Comparison of ENCODE assay signal across 27 cellular contexts in the genomic region with DNA sequence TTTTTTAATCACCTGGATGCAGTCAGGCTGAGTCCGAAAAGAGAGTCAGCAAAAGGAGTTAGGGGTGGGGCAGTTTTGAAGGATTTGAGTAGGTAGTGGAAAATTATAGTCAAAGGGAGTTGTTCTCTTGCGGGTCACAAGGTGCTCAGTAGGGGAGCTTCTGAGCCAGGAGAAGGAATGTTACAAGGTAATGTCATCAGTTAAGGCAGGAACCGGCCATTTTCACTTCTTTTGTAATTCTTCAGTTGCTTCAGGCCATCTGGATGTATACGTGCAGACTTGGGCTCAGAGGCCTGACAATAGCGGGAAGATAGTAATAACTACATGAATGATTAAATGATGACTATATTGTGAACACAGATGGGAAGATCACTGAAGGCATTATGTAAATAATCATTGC. TPM values are rescaled to one million over a fixed set of nuclear protein-coding genes. Genes with fewer than 3 reads are reported as not detected.
DNase-seq lines count a peak whose midpoint lies in the region; ATAC-seq, FAIRE-seq and TF ChIP-seq lines count a peak whose summit lies in the region.
"Had no signal": no experiment of that assay in that cellular context is flagged by ENCODE, and none has a peak within 500 bp of the region (broad histone marks: within the 10 kb centered on the region; RNA-seq: fewer than 3 reads in every experiment).

No MANE protein-coding gene starts in this region.

- H3K27me3 Mint-ChIP-seq in activated naive CD4-positive, alpha-beta T cell treated with anti-CD3 and anti-CD28 coated beads, Interleukin-2, amount 50 U/mL, for 24 hours = no peaks in the 10 kb centered on the region
- no peaks in the 10 kb centered on the region for H3K27me3 Mint-ChIP-seq in naive thymus-derived CD4-positive, alpha-beta T cell
- H3K27me3 Mint-ChIP-seq: activated CD4-positive, alpha-beta T cell treated with anti-CD3 and anti-CD28 coated beads, Interleukin-2, amount 10 ng/mL, durations not matched to agents 7 days and 5 days; activated CD8-positive, alpha-beta memory T cell treated with anti-CD3 and anti-CD28 coated beads, Interleukin-2, amount 10 ng/mL, durations not matched to agents 7 days and 5 days; CD4-positive, alpha-beta memory T cell; dendritic cell treated with granulocyte-macrophage colony-stimulating factor and Interleukin-4, amounts not matched to agents 40 ng/mL and 50 ng/mL, for 4 days; natural killer cell treated with Interleukin-12 subunit alpha and Interleukin-12 subunit beta and Interleukin-15 and Interleukin-18, amount 100 ng/mL, for 72 hours had no signal

- peaks cover 0 to 16% (median 3%) of the 10 kb centered on the region in 4 experiments; a peak in 3 of 8 replicates for H3K36me3 ChIP-seq in H1 (ENCODE audit: control insufficient read depth in 2 of 4, insufficient read depth in 4 of 4, low read length in 3 of 4)
- H3K36me3 ChIP-seq in naive thymus-derived CD4-positive, alpha-beta T cell (ENCODE audit: control insufficient read depth in 2 of 3, insufficient read depth in 3 of 3, low read length in 3 of 3) = peaks cover 0 to 3% (median 0%) of the 10 kb centered on the region in 3 experiments

- no peak overlapping the region for H4K8ac ChIP-seq in H1 (ENCODE audit: extremely low read depth, insufficient read depth, low read length)

- no peak overlapping the region for H3K56ac ChIP-seq in H1 (replicated peaks; ENCODE audit: insufficient read length, low read depth, low read length)

- H4K91ac ChIP-seq in H1 (replicated peaks; ENCODE audit: insufficient read length, low read length) = no peak overlapping the region

- H3K27ac Mint-ChIP-seq in activated naive CD4-positive, alpha-beta T cell treated with anti-CD3 and anti-CD28 coated beads, Interleukin-2, amount 50 U/mL, for 24 hours = no peak overlapping the region
- peak overlapping the region in 5 of 9 donors; percentile 11 to 59 (median 32) for H3K27ac Mint-ChIP-seq in naive thymus-derived CD4-positive, alpha-beta T cell
- H3K27ac Mint-ChIP-seq: activated CD4-positive, alpha-beta T cell treated with anti-CD3 and anti-CD28 coated beads, Interleukin-2, amount 10 ng/mL, durations not matched to agents 7 days and 5 days; activated CD8-positive, alpha-beta memory T cell treated with anti-CD3 and anti-CD28 coated beads, Interleukin-2, amount 10 ng/mL, durations not matched to agents 7 days and 5 days; dendritic cell treated with granulocyte-macrophage colony-stimulating factor and Interleukin-4, amounts not matched to agents 40 ng/mL and 50 ng/mL, for 4 days; natural killer cell treated with Interleukin-12 subunit alpha and Interleukin-12 subunit beta and Interleukin-15 and Interleukin-18, amount 100 ng/mL, for 72 hours; T-helper 2 cell treated with Interferon-gamma antibody and Interleukin-4, amounts not matched to agents 5 μg/mL and 100 μg/mL, for 36 hours had no signal

- no peaks in the 10 kb centered on the region for H3K9me3 Mint-ChIP-seq in activated naive CD4-positive, alpha-beta T cell treated with anti-CD3 and anti-CD28 coated beads, Interleukin-2, amount 50 U/mL, for 24 hours
- H3K9me3 Mint-ChIP-seq in naive thymus-derived CD4-positive, alpha-beta T cell = peaks cover 0 to 4% (median 0%) of the 10 kb centered on the region in 11 donors
- H3K9me3 Mint-ChIP-seq: CD4-positive, alpha-beta memory T cell; dendritic cell treated with granulocyte-macrophage colony-stimulating factor and Interleukin-4, amounts not matched to agents 40 ng/mL and 50 ng/mL, for 4 days; natural killer cell treated with Interleukin-12 subunit alpha and Interleukin-12 subunit beta and Interleukin-15 and Interleukin-18, amount 100 ng/mL, for 72 hours had no signal

- H3K23me2 ChIP-seq in H1 (ENCODE audit: low read depth, low read length) = no peaks in the 10 kb centered on the region; the same call in 1 of the 2 replicates

- H2BK5ac ChIP-seq in H1 (ENCODE audit: low read depth, low read length) = peak overlapping the region; percentile 10; the same call in 1 of the 2 replicates

- TF ChIP-seq POLR2A in H1 (IDR thresholded peaks at IDR 0.05; ENCODE audit: control extremely low read depth in 1 of 2, low read depth in 2 of 2, low read length in 2 of 2) = 0 out of 3 replicates have a peak, but pooled peaks of 1 of the 2 experiments have one; percentile 24

- intact Hi-C loops in naive thymus-derived CD4-positive, alpha-beta T cell (cut with micrococcal nuclease) = loop anchor here in 1 of 2 donors (10.0 kb wide), 1 partner anchor 1446 kb away; no protein-coding TSS in a partner anchor

- H3K14ac ChIP-seq in H1 (ENCODE audit: insufficient read length) = no peak overlapping the region

- no peak for DNase-seq in activated naive CD4-positive, alpha-beta T cell treated with Interleukin-2 at 50 U/mL for 16 hours
- DNase-seq in M059J (ENCODE audit: low read depth) (peak; percentile 12), H1 (ENCODE audit: low read depth in 1 of 2, low spot score in 2 of 2) (no peak), RKO (ENCODE audit: low spot score) (no peak), mesenteric fat pad (ENCODE audit: low spot score) (no peak)
- DNase-seq in naive thymus-derived CD4-positive, alpha-beta T cell = no peak
- DNase-seq: activated CD4-positive, alpha-beta T cell treated with anti-CD3 and anti-CD28 coated beads, Interleukin-2, amount 10 ng/mL, durations not matched to agents 7 days and 5 days; activated CD8-positive, alpha-beta memory T cell treated with anti-CD3 and anti-CD28 coated beads, Interleukin-2, amount 10 ng/mL, durations not matched to agents 7 days and 5 days; activated naive CD4-positive, alpha-beta T cell treated with anti-CD3 and anti-CD28 coated beads, Interleukin-2, amount 50 U/mL, for 16 hours; AML-193; anterior cingulate cortex; caudate nucleus; CD4-positive, alpha-beta memory T cell; GDM1; H7; MV-4-11; NCI-H446 treated with DMSO at 0.1 percent for 48 hours; SHP77; stimulated activated CD4-positive, alpha-beta T cell treated with anti-CD3 and anti-CD28 coated beads, Interleukin-2, amount 100 ng/mL, for 24 hours; tibial artery had no signal

- H3K27ac ChIP-seq in H1 (ENCODE audit: low read depth, low read length) = no peak overlapping the region
- H3K27ac ChIP-seq in naive thymus-derived CD4-positive, alpha-beta T cell (ENCODE audit: low read depth, low read length) = no peak overlapping the region
- H3K27ac ChIP-seq: tibial artery had no signal

- peak in 1 of 2 experiments; percentile 15; a peak in 1 of 4 replicates for TF ChIP-seq RAD21 in H1 (IDR thresholded peaks at IDR 0.05 in 1 of 2, conservative IDR thresholded peaks at IDR 0.05 in 1 of 2; ENCODE audit: low read depth in 2 of 2, low read length in 2 of 2)

- TF ChIP-seq EP300 in H1 (IDR thresholded peaks at IDR 0.05; ENCODE audit: borderline replicate concordance in 1 of 2, low read depth in 2 of 2, low read length in 2 of 2) = 0 out of 3 replicates have a peak, but pooled peaks of 1 of the 2 experiments have one; percentile 21

- H4K20me1 ChIP-seq in H1 (replicated peaks in 1 of 2; ENCODE audit: control insufficient read depth in 1 of 2, insufficient read depth in 2 of 2, low read length in 2 of 2) = peaks cover 2 to 28% of the 10 kb centered on the region in 2 experiments

- CTCF ChIA-PET in H1 (lab: Charles Lee; ENCODE audit: partially characterized antibody) = interaction anchor here (0.9 to 1.3 kb wide), 2 partner anchors 80 to 104 kb away, joined by 3 read pairs; no protein-coding TSS in a partner anchor
- CTCF ChIA-PET in naive thymus-derived CD4-positive, alpha-beta T cell (lab: Charles Lee) = no interaction called here

- H3K4ac ChIP-seq in H1 (replicated peaks; ENCODE audit: insufficient read length, low read depth, low read length) = no peak overlapping the region

- H2AFZ ChIP-seq in H1 (ENCODE audit: low read length) = no peak overlapping the region

- FAIRE-seq in H1 (lab: Jason Lieb, UNC) = peak; percentile 36
- FAIRE-seq: A204.1, GM19239 had no signal

- no peak overlapping the region for H2BK20ac ChIP-seq in H1 (ENCODE audit: low read length)

- POLR2A ChIA-PET in H1 (lab: Charles Lee; ENCODE audit: partially characterized antibody) = no interaction called here
- POLR2A ChIA-PET in naive thymus-derived CD4-positive, alpha-beta T cell (lab: Charles Lee) = no interaction called here

- peaks cover 3 to 27% (median 21%) of the 10 kb centered on the region in 4 experiments; a peak in 6 of 7 replicates for H3K4me1 ChIP-seq in H1 (replicated peaks in 1 of 4; ENCODE audit: control insufficient read depth in 3 of 4, insufficient read depth in 4 of 4, low read length in 3 of 4)
- peaks cover 4 to 5% of the 10 kb centered on the region in 2 donors for H3K4me1 ChIP-seq in naive thymus-derived CD4-positive, alpha-beta T cell (ENCODE audit: control insufficient read depth in 2 of 2, insufficient read depth in 2 of 2, low read length in 2 of 2)

- H3K9ac ChIP-seq in H1 (replicated peaks in 1 of 4; ENCODE audit: extremely low read depth in 1 of 4, low read depth in 3 of 4, low read length in 3 of 4) = no peak overlapping the region

- H4K5ac ChIP-seq in H1 (ENCODE audit: insufficient read length, low read depth, low read length) = peak overlapping the region; percentile 18

- peak overlapping the region in 1 of 2 experiments; percentile 25; a peak in 1 of 4 replicates for H3K4me2 ChIP-seq in H1 (ENCODE audit: insufficient read depth in 1 of 2, low read depth in 2 of 2, low read length in 2 of 2)

- peaks cover 2% of the 10 kb centered on the region; the same call in 1 of the 2 replicates for H3K79me1 ChIP-seq in H1 (ENCODE audit: low read depth, low read length)

- ATAC-seq in naive thymus-derived CD4-positive, alpha-beta T cell = no peak
- ATAC-seq in HG03571 (IDR thresholded peaks at IDR 0.05; ENCODE audit: unreplicated experiment) = no peak
- ATAC-seq: activated CD8-positive, alpha-beta memory T cell treated with anti-CD3 and anti-CD28 coated beads, Interleukin-2, amount 10 ng/mL, durations not matched to agents 7 days and 5 days; natural killer cell treated with Interleukin-12 subunit alpha and Interleukin-12 subunit beta and Interleukin-15 and Interleukin-18, amount 100 ng/mL, for 72 hours had no signal

- H2BK15ac ChIP-seq in H1 (ENCODE audit: low read length) = no peak overlapping the region

- no peak overlapping the region for H3K18ac ChIP-seq in H1 (ENCODE audit: extremely low read depth, low read length)

- no peaks in the 10 kb centered on the region for H3K9me3 ChIP-seq in H1 (ENCODE audit: insufficient read depth in 2 of 2, low read depth in 1 of 2, low read length in 1 of 2)
- no peaks in the 10 kb centered on the region for H3K9me3 ChIP-seq in naive thymus-derived CD4-positive, alpha-beta T cell (ENCODE audit: control insufficient read depth in 2 of 3, low read length in 3 of 3)
- H3K9me3 ChIP-seq: tibial artery had no signal

- no peak overlapping the region for H2BK12ac ChIP-seq in H1 (ENCODE audit: low read depth, low read length)

- H3K4me3 Mint-ChIP-seq in activated naive CD4-positive, alpha-beta T cell treated with anti-CD3 and anti-CD28 coated beads, Interleukin-2, amount 50 U/mL, for 24 hours = peak overlapping the region; percentile 37
- no peak overlapping the region for H3K4me3 Mint-ChIP-seq in naive thymus-derived CD4-positive, alpha-beta T cell
- H3K4me3 Mint-ChIP-seq: activated CD4-positive, alpha-beta T cell treated with anti-CD3 and anti-CD28 coated beads, Interleukin-2, amount 10 ng/mL, durations not matched to agents 7 days and 5 days; activated CD8-positive, alpha-beta memory T cell treated with anti-CD3 and anti-CD28 coated beads, Interleukin-2, amount 10 ng/mL, durations not matched to agents 7 days and 5 days; CD4-positive, alpha-beta memory T cell; dendritic cell treated with granulocyte-macrophage colony-stimulating factor and Interleukin-4, amounts not matched to agents 40 ng/mL and 50 ng/mL, for 4 days; natural killer cell treated with Interleukin-12 subunit alpha and Interleukin-12 subunit beta and Interleukin-15 and Interleukin-18, amount 100 ng/mL, for 72 hours; T-helper 2 cell treated with Interferon-gamma antibody and Interleukin-4, amounts not matched to agents 5 μg/mL and 100 μg/mL, for 36 hours had no signal

- no peak overlapping the region for H2BK120ac ChIP-seq in H1 (replicated peaks; ENCODE audit: low read depth, low read length)

- peaks cover 12 to 100% of the 10 kb centered on the region in 2 experiments for H3K79me2 ChIP-seq in H1 (ENCODE audit: control insufficient read depth in 1 of 2, insufficient read depth in 2 of 2, low read length in 2 of 2)

- peaks cover 80% of the 10 kb centered on the region for H3K4me1 Mint-ChIP-seq in activated naive CD4-positive, alpha-beta T cell treated with anti-CD3 and anti-CD28 coated beads, Interleukin-2, amount 50 U/mL, for 24 hours
- H3K4me1 Mint-ChIP-seq in naive thymus-derived CD4-positive, alpha-beta T cell = peaks cover 30 to 86% (median 65%) of the 10 kb centered on the region in 7 donors

- H3K36me3 Mint-ChIP-seq in activated naive CD4-positive, alpha-beta T cell treated with anti-CD3 and anti-CD28 coated beads, Interleukin-2, amount 50 U/mL, for 24 hours = peaks cover 6% of the 10 kb centered on the region
- peaks cover 0 to 23% (median 8%) of the 10 kb centered on the region in 5 donors for H3K36me3 Mint-ChIP-seq in naive thymus-derived CD4-positive, alpha-beta T cell

- H3K23ac ChIP-seq in H1 (ENCODE audit: insufficient read length) = no peak overlapping the region

- H3K4me3 ChIP-seq in H1 (ENCODE audit: extremely low read depth in 1 of 4, insufficient read depth in 2 of 4, low read depth in 3 of 4, low read length in 4 of 4) = no peak overlapping the region
- H3K4me3 ChIP-seq in naive thymus-derived CD4-positive, alpha-beta T cell (ENCODE audit: low read length) = no peak overlapping the region
- H3K4me3 ChIP-seq: tibial artery had no signal

- WGBS in H1 (ENCODE audit: extremely low coverage in 1 of 2, insufficient coverage in 1 of 2, insufficient read length in 1 of 2, insufficient replicate concordance in 2 of 2, low coverage in 1 of 2, low lambda C conversion rate in 2 of 2, missing lambda C conversion rate in 1 of 2), 2 experiments = 83% methylated on average over 5 of the region's 5 CpGs; no CpG with 5 or more reads in 1 of the 2 experiments

- TF ChIP-seq CTCF in H1 (IDR thresholded peaks at IDR 0.05; ENCODE audit: control extremely low read depth in 1 of 3, insufficient read depth in 1 of 3, low read depth in 1 of 3, low read length in 3 of 3) = no peak

- H2AK5ac ChIP-seq in H1 (ENCODE audit: low read depth, low read length) = no peak overlapping the region

- H3K27me3 ChIP-seq in H1 (replicated peaks in 1 of 4; ENCODE audit: control insufficient read depth in 3 of 4, extremely low read depth in 1 of 4, insufficient read depth in 3 of 4, low read length in 3 of 4) = no peaks in the 10 kb centered on the region
- no peaks in the 10 kb centered on the region for H3K27me3 ChIP-seq in naive thymus-derived CD4-positive, alpha-beta T cell (ENCODE audit: control insufficient read depth in 2 of 2, insufficient read depth in 2 of 2, low read length in 2 of 2)
- H3K27me3 ChIP-seq: tibial artery had no signal

RNA-seq across cellular contexts. Expression of a gene that starts 6.2 kb away (rescaled TPM):
- 88.2 and 126 TPM in 2 replicates for total RNA-seq in M059J (2014; rRNA removed; shearing (Covaris generic))
- total RNA-seq in H1 (2021; fragmentation: NEBNext Ultra II Directional; extraction: Animal tissue kit (Norgen Biotek cat#: 25700)) = 71.4 and 73.9 TPM in 2 replicates
- polyA plus RNA-seq in H1 (2011; rRNA removed) = 44.7 and 90.3 TPM in 2 replicates
- polyA plus RNA-seq in H1 (2011; cell fraction: cytosol; rRNA removed) = 75.4 TPM
- 92.3 TPM for polyA plus RNA-seq in H1 (2011; cell fraction: nucleus; rRNA removed)
- polyA plus RNA-seq in H1 (2012, experiment 1 of 2) = 69.2 to 167 TPM (median 86.3 TPM) in 4 replicates
- 14.1 TPM for polyA plus RNA-seq in H1 (2012, experiment 2 of 2)
- polyA plus RNA-seq in H1 (2013, experiment 1 of 2) = 208 TPM
- 224 TPM for polyA plus RNA-seq in H1 (2013, experiment 2 of 2)
- 183 and 296 TPM in 2 replicates for polyA minus RNA-seq in H1 (2011; rRNA and poly(A)+ RNA removed)
- 105 TPM for polyA minus RNA-seq in H1 (2011; cell fraction: cytosol; rRNA and poly(A)+ RNA removed)
- polyA minus RNA-seq in H1 (2011; cell fraction: nucleus; rRNA and poly(A)+ RNA removed) = 174 TPM
- total RNA-seq in naive thymus-derived CD4-positive, alpha-beta T cell = 10 to 100 TPM; 21.5 to 48.7 (median 32.8) TPM
- polyA plus RNA-seq in naive thymus-derived CD4-positive, alpha-beta T cell = 10 to 100 TPM in 1 of 2 donors, 1 to 10 TPM in 1; 7.9 to 13.3 TPM
- 20.7 TPM for total RNA-seq in mesenteric fat pad
